Comparison of ENCODE assay signal across 1 cellular context in genomic region chr4:75771607-75772006, GRCh38.
TF ChIP-seq lines count a peak whose summit lies in the region.

No MANE protein-coding gene starts in this region.

TF ChIP-seq in HepG2, 621 proteins besides CTCF, POLR2A, EP300 and RAD21 (continued from another document):
- TF ChIP-seq RNF219 (CRISPR knock-in tag; IDR thresholded peaks at IDR 0.05) = no peak
- TF ChIP-seq PHF5A (CRISPR knock-in tag; IDR thresholded peaks at IDR 0.05; ENCODE audit: low read depth, unreplicated experiment) = no peak
- no peak for TF ChIP-seq KDM4B (CRISPR knock-in tag; IDR thresholded peaks at IDR 0.05)
